19 cellular contexts compared by ENCODE assay signal in genomic region chr6:11160199-11160598, GRCh38. TPM values are rescaled to one million over a fixed set of nuclear protein-coding genes. Genes with fewer than 3 reads are reported as not detected.
"Had no signal": no experiment of that assay in that cellular context is flagged by ENCODE, and none has a peak within 500 bp of the region (broad histone marks: within the 10 kb centered on the region; RNA-seq: fewer than 3 reads in every experiment).

No MANE protein-coding gene starts in this region.

- H3K27ac ChIP-seq: lower lobe of right lung, thyroid gland had no signal

- H3K36me3 ChIP-seq: lower lobe of right lung, thyroid gland had no signal

- H3K4me1 ChIP-seq: lower lobe of right lung, thyroid gland had no signal

- H3K9me3 Mint-ChIP-seq: activated B cell treated with CpG ODN at 0.5 μM for 24 hours; activated CD4-positive, alpha-beta memory T cell treated with anti-CD3 and anti-CD28 coated beads, Interleukin-2, amount 10 ng/mL, durations not matched to agents 7 days and 5 days; activated naive CD8-positive, alpha-beta T cell treated with anti-CD3 and anti-CD28 coated beads, Interleukin-2, amount 10 ng/mL, durations not matched to agents 7 days and 5 days; natural killer cell treated with Interleukin-12 subunit alpha and Interleukin-12 subunit beta and Interleukin-15 and Interleukin-18, amount 100 ng/mL, for 72 hours; T-helper 2 cell treated with Interferon-gamma antibody and Interleukin-4, amounts not matched to agents 5 μg/mL and 100 μg/mL, for 36 hours had no signal

- H3K4me3 ChIP-seq: lower lobe of right lung, thyroid gland had no signal

- H3K9me3 ChIP-seq: lower lobe of right lung, thyroid gland had no signal

- H3K4me1 Mint-ChIP-seq: activated B cell treated with CpG ODN at 0.5 μM for 24 hours had no signal

- H3K27ac Mint-ChIP-seq: activated B cell treated with CpG ODN at 0.5 μM for 24 hours; activated CD4-positive, alpha-beta memory T cell treated with anti-CD3 and anti-CD28 coated beads, Interleukin-2, amount 10 ng/mL, durations not matched to agents 7 days and 5 days; activated CD8-positive, alpha-beta memory T cell treated with anti-CD3 and anti-CD28 coated beads, Interleukin-2, amount 10 ng/mL, durations not matched to agents 7 days and 5 days; activated naive CD8-positive, alpha-beta T cell treated with anti-CD3 and anti-CD28 coated beads, Interleukin-2, amount 10 ng/mL, durations not matched to agents 7 days and 5 days; natural killer cell treated with Interleukin-12 subunit alpha and Interleukin-12 subunit beta and Interleukin-15 and Interleukin-18, amount 100 ng/mL, for 72 hours; T-helper 2 cell treated with Interferon-gamma antibody and Interleukin-4, amounts not matched to agents 5 μg/mL and 100 μg/mL, for 36 hours had no signal

- H3K27me3 ChIP-seq: thyroid gland had no signal

- ATAC-seq: activated CD8-positive, alpha-beta memory T cell treated with anti-CD3 and anti-CD28 coated beads, Interleukin-2, amount 10 ng/mL, durations not matched to agents 7 days and 5 days; lower lobe of right lung; natural killer cell treated with Interleukin-12 subunit alpha and Interleukin-12 subunit beta and Interleukin-15 and Interleukin-18, amount 100 ng/mL, for 72 hours; sciatic nerve had no signal

- H3K4me3 Mint-ChIP-seq: activated B cell treated with CpG ODN at 0.5 μM for 24 hours; activated CD4-positive, alpha-beta memory T cell treated with anti-CD3 and anti-CD28 coated beads, Interleukin-2, amount 10 ng/mL, durations not matched to agents 7 days and 5 days; activated CD8-positive, alpha-beta memory T cell treated with anti-CD3 and anti-CD28 coated beads, Interleukin-2, amount 10 ng/mL, durations not matched to agents 7 days and 5 days; activated naive CD8-positive, alpha-beta T cell treated with anti-CD3 and anti-CD28 coated beads, Interleukin-2, amount 10 ng/mL, durations not matched to agents 7 days and 5 days; natural killer cell treated with Interleukin-12 subunit alpha and Interleukin-12 subunit beta and Interleukin-15 and Interleukin-18, amount 100 ng/mL, for 72 hours; T-helper 2 cell treated with Interferon-gamma antibody and Interleukin-4, amounts not matched to agents 5 μg/mL and 100 μg/mL, for 36 hours had no signal

- DNase-seq: activated B cell treated with CpG ODN at 0.5 μM for 24 hours; activated CD4-positive, alpha-beta memory T cell treated with anti-CD3 and anti-CD28 coated beads, Interleukin-2, amount 10 ng/mL, durations not matched to agents 7 days and 5 days; activated CD4-positive, alpha-beta T cell treated with anti-CD3 and anti-CD28 coated beads for 4 hours; activated CD8-positive, alpha-beta memory T cell treated with anti-CD3 and anti-CD28 coated beads, Interleukin-2, amount 10 ng/mL, durations not matched to agents 7 days and 5 days; activated naive CD4-positive, alpha-beta T cell; activated naive CD8-positive, alpha-beta T cell treated with anti-CD3 and anti-CD28 coated beads, Interleukin-2, amount 10 ng/mL, durations not matched to agents 7 days and 5 days; amygdala; caudate nucleus; erythroblast; glutamatergic neuron; hippocampal formation; islet precursor cell; lower lobe of right lung; stimulated activated CD4-positive, alpha-beta T cell treated with anti-CD3 and anti-CD28 coated beads, Interleukin-4, amount 100 ng/mL, for 4 hours; stimulated activated naive CD4-positive, alpha-beta T cell; thyroid gland had no signal

- H3K27me3 Mint-ChIP-seq: activated B cell treated with CpG ODN at 0.5 μM for 24 hours had no signal

RNA-seq across cellular contexts. Expression of gene ERVFRD-1, which starts 48.7 kb away (rescaled TPM):
- total RNA-seq: activated B cell treated with CpG ODN at 0.5 μM for 24 hours; activated CD4-positive, alpha-beta memory T cell treated with anti-CD3 and anti-CD28 coated beads, Interleukin-2, amount 10 ng/mL, durations not matched to agents 7 days and 5 days; activated CD8-positive, alpha-beta memory T cell treated with anti-CD3 and anti-CD28 coated beads, Interleukin-2, amount 10 ng/mL, durations not matched to agents 7 days and 5 days; activated naive CD8-positive, alpha-beta T cell treated with anti-CD3 and anti-CD28 coated beads, Interleukin-2, amount 10 ng/mL, durations not matched to agents 7 days and 5 days; natural killer cell treated with Interleukin-12 subunit alpha and Interleukin-12 subunit beta and Interleukin-15 and Interleukin-18, amount 100 ng/mL, for 72 hours; thyroid gland had no signal
